ENCODE assay signal across 40 cellular contexts in the genomic region with DNA sequence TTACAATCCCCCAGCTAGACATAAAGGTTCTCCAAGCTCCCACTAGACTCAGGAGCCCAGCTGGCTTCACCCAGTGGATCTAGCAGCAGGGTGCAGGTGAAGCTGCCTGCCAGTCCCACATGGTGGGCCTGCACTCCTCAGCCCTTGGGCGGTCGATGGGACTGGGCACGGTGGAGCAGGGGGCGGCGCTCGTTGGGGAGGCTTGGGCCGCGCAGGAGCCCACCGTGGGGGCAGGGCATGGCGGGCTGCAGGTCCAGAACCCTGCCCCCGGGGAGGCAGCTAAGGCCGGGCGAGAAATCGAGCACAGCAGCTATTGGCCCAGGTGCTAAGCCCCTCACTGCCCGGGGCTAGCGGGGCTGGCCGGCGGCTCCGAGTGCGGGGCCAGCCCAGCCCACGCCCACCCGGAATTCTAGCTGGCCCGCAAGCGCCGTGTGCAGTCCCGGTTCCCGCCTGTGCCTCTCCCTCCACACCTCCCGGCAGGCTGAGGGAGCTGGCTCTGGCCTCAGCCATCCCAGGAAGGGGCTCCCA.
"Had no signal": no experiment of that assay in that cellular context is flagged by ENCODE, and none has a peak within 500 bp of the region (broad histone marks: within the 10 kb centered on the region; RNA-seq: fewer than 3 reads in every experiment).

No MANE protein-coding gene starts in this region.

- FAIRE-seq: astrocyte, bronchial epithelial cell had no signal

- H3K9me3 ChIP-seq: adrenal gland, ascending aorta, body of pancreas had no signal

- H3K9me3 Mint-ChIP-seq: activated naive CD4-positive, alpha-beta T cell treated with anti-CD3 and anti-CD28 coated beads for 36 hours; activated naive CD4-positive, alpha-beta T cell treated with anti-CD3 and anti-CD28 coated beads, Interleukin-2, amount 10 ng/mL, durations not matched to agents 7 days and 5 days; activated naive CD4-positive, alpha-beta T cell treated with anti-CD3 and anti-CD28 coated beads, Interleukin-2, amount 50 U/mL, for 24 hours; activated naive CD4-positive, alpha-beta T cell treated with anti-CD3 and anti-CD28 coated beads, Interleukin-2, amount 50 U/mL, for 72 hours; activated naive CD8-positive, alpha-beta T cell treated with anti-CD3 and anti-CD28 coated beads for 36 hours; activated naive CD8-positive, alpha-beta T cell treated with anti-CD3 and anti-CD28 coated beads, Interleukin-2, amount 10 ng/mL, durations not matched to agents 7 days and 5 days; activated T-cell treated with anti-CD3 and anti-CD28 coated beads, Interleukin-2, amount 50 U/mL, for 4 hours; activated T-cell treated with anti-CD3 and anti-CD28 coated beads, Interleukin-2, amount 50 U/mL, for 72 hours; activated T-helper 1 cell treated with anti-CD3 and anti-CD28 coated beads, Interleukin-12 subunit alpha, Interleukin-12 subunit beta, Interleukin-2, Interleukin-4 antibody, amounts not matched to agents 30 ng/mL and 10 ng/mL and 1 ng/mL, durations not matched to agents 14 hours and 24 hours and 36 hours; activated T-helper 17 cell treated with anti-CD3 and anti-CD28 coated beads, Interleukin-2, amount 50 U/mL, for 72 hours; activated T-helper 2 cell treated with anti-CD3 and anti-CD28 coated beads, Interferon-gamma antibody, Interleukin-2, Interleukin-4, amounts not matched to agents 10 μg/mL and 5 μg/mL and 100 μg/mL, durations not matched to agents 14 hours and 24 hours and 36 hours; central memory CD8-positive, alpha-beta T cell had no signal

- H3K27ac ChIP-seq: adrenal gland, ascending aorta, body of pancreas, brain microvascular endothelial cell, cardiac muscle cell had no signal

- H3K4me3 ChIP-seq: adrenal gland, ascending aorta, body of pancreas, cardiac muscle cell had no signal

- H3K36me3 ChIP-seq: adrenal gland, ascending aorta, brain microvascular endothelial cell, cardiac muscle cell had no signal

- H3K4me1 Mint-ChIP-seq: activated naive CD4-positive, alpha-beta T cell treated with anti-CD3 and anti-CD28 coated beads, Interleukin-2, amount 10 ng/mL, durations not matched to agents 7 days and 5 days; activated naive CD4-positive, alpha-beta T cell treated with anti-CD3 and anti-CD28 coated beads, Interleukin-2, amount 50 U/mL, for 24 hours; activated naive CD8-positive, alpha-beta T cell treated with anti-CD3 and anti-CD28 coated beads for 36 hours; activated naive CD8-positive, alpha-beta T cell treated with anti-CD3 and anti-CD28 coated beads, Interleukin-2, amount 10 ng/mL, durations not matched to agents 7 days and 5 days; activated naive CD8-positive, alpha-beta T cell treated with anti-CD3 and anti-CD28 coated beads, Interleukin-2, amount 50 U/mL, for 24 hours; activated T-helper 17 cell treated with anti-CD3 and anti-CD28 coated beads, Interleukin-2, amount 50 U/mL, for 72 hours; brain; central memory CD8-positive, alpha-beta T cell had no signal

- H3K27me3 ChIP-seq: adrenal gland, ascending aorta, body of pancreas, brain microvascular endothelial cell, cardiac muscle cell had no signal

- H3K36me3 Mint-ChIP-seq: activated naive CD4-positive, alpha-beta T cell treated with anti-CD3 and anti-CD28 coated beads, Interleukin-2, amount 10 ng/mL, durations not matched to agents 7 days and 5 days; activated naive CD4-positive, alpha-beta T cell treated with anti-CD3 and anti-CD28 coated beads, Interleukin-2, amount 50 U/mL, for 24 hours; activated naive CD4-positive, alpha-beta T cell treated with anti-CD3 and anti-CD28 coated beads, Interleukin-2, amount 50 U/mL, for 72 hours; activated naive CD8-positive, alpha-beta T cell; activated naive CD8-positive, alpha-beta T cell treated with anti-CD3 and anti-CD28 coated beads for 36 hours; activated naive CD8-positive, alpha-beta T cell treated with anti-CD3 and anti-CD28 coated beads, Interleukin-2, amount 10 ng/mL, durations not matched to agents 7 days and 5 days; brain had no signal

- H3K27me3 Mint-ChIP-seq: activated naive CD4-positive, alpha-beta T cell treated with anti-CD3 and anti-CD28 coated beads, Interleukin-2, amount 50 U/mL, for 24 hours; activated naive CD8-positive, alpha-beta T cell; activated naive CD8-positive, alpha-beta T cell treated with anti-CD3 and anti-CD28 coated beads for 36 hours; activated naive CD8-positive, alpha-beta T cell treated with anti-CD3 and anti-CD28 coated beads, Interleukin-2, amount 10 ng/mL, durations not matched to agents 7 days and 5 days; activated naive CD8-positive, alpha-beta T cell treated with anti-CD3 and anti-CD28 coated beads, Interleukin-2, amount 50 U/mL, for 24 hours; activated T-helper 17 cell treated with anti-CD3 and anti-CD28 coated beads, Interleukin-2, amount 50 U/mL, for 72 hours; brain; central memory CD8-positive, alpha-beta T cell had no signal

- DNase-seq: activated effector memory CD4-positive, alpha-beta T cell treated with anti-CD3 and anti-CD28 coated beads, Interleukin-2, amount 50 U/mL, for 16 hours; activated effector memory CD4-positive, alpha-beta T cell treated with Interleukin-2 at 50 U/mL for 16 hours; activated gamma-delta T cell; activated gamma-delta T cell treated with Interleukin-2 at 50 U/mL for 16 hours; activated naive CD4-positive, alpha-beta T cell; activated naive CD4-positive, alpha-beta T cell treated with anti-CD3 and anti-CD28 coated beads for 36 hours; activated naive CD4-positive, alpha-beta T cell treated with anti-CD3 and anti-CD28 coated beads, Interleukin-2, amount 10 ng/mL, durations not matched to agents 7 days and 5 days; activated naive CD4-positive, alpha-beta T cell treated with anti-CD3 and anti-CD28 coated beads, Interleukin-2, amount 50 U/mL, for 16 hours; activated naive CD4-positive, alpha-beta T cell treated with Interleukin-2 at 50 U/mL for 16 hours; activated naive CD8-positive, alpha-beta T cell treated with anti-CD3 and anti-CD28 coated beads for 36 hours; activated naive CD8-positive, alpha-beta T cell treated with anti-CD3 and anti-CD28 coated beads, Interleukin-2, amount 10 ng/mL, durations not matched to agents 7 days and 5 days; activated naive CD8-positive, alpha-beta T cell treated with anti-CD3 and anti-CD28 coated beads, Interleukin-2, amount 50 U/mL, for 24 hours; activated T-cell treated with anti-CD3 and anti-CD28 coated beads for 4 hours; activated T-cell treated with anti-CD3 and anti-CD28 coated beads, Interleukin-2, amount 50 U/mL, for 1 hour; activated T-cell treated with anti-CD3 and anti-CD28 coated beads, Interleukin-2, amount 50 U/mL, for 24 hours; activated T-cell treated with anti-CD3 and anti-CD28 coated beads, Interleukin-2, amount 50 U/mL, for 4 hours; activated T-cell treated with anti-CD3 and anti-CD28 coated beads, Interleukin-2, amount 50 U/mL, for 48 hours; activated T-cell treated with anti-CD3 and anti-CD28 coated beads, Interleukin-2, amount 50 U/mL, for 72 hours; adrenal gland; amniotic stem cell; amygdala; anterior cingulate cortex; aorta; body of pancreas; brain microvascular endothelial cell; caudate nucleus; central memory CD4-positive, alpha-beta T cell; cerebellar nuclear complex had no signal

- H3K4me1 ChIP-seq: adrenal gland, ascending aorta, body of pancreas had no signal

- H3K27ac Mint-ChIP-seq: activated naive CD4-positive, alpha-beta T cell treated with anti-CD3 and anti-CD28 coated beads for 36 hours; activated naive CD4-positive, alpha-beta T cell treated with anti-CD3 and anti-CD28 coated beads, Interleukin-2, amount 10 ng/mL, durations not matched to agents 7 days and 5 days; activated naive CD4-positive, alpha-beta T cell treated with anti-CD3 and anti-CD28 coated beads, Interleukin-2, amount 50 U/mL, for 24 hours; activated naive CD4-positive, alpha-beta T cell treated with anti-CD3 and anti-CD28 coated beads, Interleukin-2, amount 50 U/mL, for 72 hours; activated naive CD8-positive, alpha-beta T cell; activated naive CD8-positive, alpha-beta T cell treated with anti-CD3 and anti-CD28 coated beads for 36 hours; activated naive CD8-positive, alpha-beta T cell treated with anti-CD3 and anti-CD28 coated beads, Interleukin-2, amount 10 ng/mL, durations not matched to agents 7 days and 5 days; activated naive CD8-positive, alpha-beta T cell treated with anti-CD3 and anti-CD28 coated beads, Interleukin-2, amount 50 U/mL, for 24 hours; activated T-cell treated with anti-CD3 and anti-CD28 coated beads, Interleukin-2, amount 50 U/mL, for 24 hours; activated T-cell treated with anti-CD3 and anti-CD28 coated beads, Interleukin-2, amount 50 U/mL, for 72 hours; activated T-helper 1 cell treated with anti-CD3 and anti-CD28 coated beads, Interleukin-12 subunit alpha, Interleukin-12 subunit beta, Interleukin-2, Interleukin-4 antibody, amounts not matched to agents 30 ng/mL and 10 ng/mL and 1 ng/mL, durations not matched to agents 14 hours and 24 hours and 36 hours; activated T-helper 17 cell treated with anti-CD3 and anti-CD28 coated beads, Interleukin-2, amount 50 U/mL, for 72 hours; activated T-helper 2 cell treated with anti-CD3 and anti-CD28 coated beads, Interferon-gamma antibody, Interleukin-2, Interleukin-4, amounts not matched to agents 10 μg/mL and 5 μg/mL and 100 μg/mL, durations not matched to agents 14 hours and 24 hours and 36 hours; brain had no signal

- H3K4me3 Mint-ChIP-seq: activated naive CD4-positive, alpha-beta T cell treated with anti-CD3 and anti-CD28 coated beads for 36 hours; activated naive CD4-positive, alpha-beta T cell treated with anti-CD3 and anti-CD28 coated beads, Interleukin-2, amount 10 ng/mL, durations not matched to agents 7 days and 5 days; activated naive CD4-positive, alpha-beta T cell treated with anti-CD3 and anti-CD28 coated beads, Interleukin-2, amount 50 U/mL, for 24 hours; activated naive CD8-positive, alpha-beta T cell; activated naive CD8-positive, alpha-beta T cell treated with anti-CD3 and anti-CD28 coated beads for 36 hours; activated naive CD8-positive, alpha-beta T cell treated with anti-CD3 and anti-CD28 coated beads, Interleukin-2, amount 10 ng/mL, durations not matched to agents 7 days and 5 days; activated naive CD8-positive, alpha-beta T cell treated with anti-CD3 and anti-CD28 coated beads, Interleukin-2, amount 50 U/mL, for 24 hours; activated T-cell treated with anti-CD3 and anti-CD28 coated beads, Interleukin-2, amount 50 U/mL, for 24 hours; activated T-cell treated with anti-CD3 and anti-CD28 coated beads, Interleukin-2, amount 50 U/mL, for 4 hours; activated T-cell treated with anti-CD3 and anti-CD28 coated beads, Interleukin-2, amount 50 U/mL, for 72 hours; activated T-helper 1 cell treated with anti-CD3 and anti-CD28 coated beads, Interleukin-12 subunit alpha, Interleukin-12 subunit beta, Interleukin-2, Interleukin-4 antibody, amounts not matched to agents 30 ng/mL and 10 ng/mL and 1 ng/mL, durations not matched to agents 14 hours and 24 hours and 36 hours; activated T-helper 17 cell treated with anti-CD3 and anti-CD28 coated beads, Interleukin-2, amount 50 U/mL, for 72 hours; brain; central memory CD8-positive, alpha-beta T cell had no signal
